2 cellular contexts compared by ENCODE assay signal in the genomic region with DNA sequence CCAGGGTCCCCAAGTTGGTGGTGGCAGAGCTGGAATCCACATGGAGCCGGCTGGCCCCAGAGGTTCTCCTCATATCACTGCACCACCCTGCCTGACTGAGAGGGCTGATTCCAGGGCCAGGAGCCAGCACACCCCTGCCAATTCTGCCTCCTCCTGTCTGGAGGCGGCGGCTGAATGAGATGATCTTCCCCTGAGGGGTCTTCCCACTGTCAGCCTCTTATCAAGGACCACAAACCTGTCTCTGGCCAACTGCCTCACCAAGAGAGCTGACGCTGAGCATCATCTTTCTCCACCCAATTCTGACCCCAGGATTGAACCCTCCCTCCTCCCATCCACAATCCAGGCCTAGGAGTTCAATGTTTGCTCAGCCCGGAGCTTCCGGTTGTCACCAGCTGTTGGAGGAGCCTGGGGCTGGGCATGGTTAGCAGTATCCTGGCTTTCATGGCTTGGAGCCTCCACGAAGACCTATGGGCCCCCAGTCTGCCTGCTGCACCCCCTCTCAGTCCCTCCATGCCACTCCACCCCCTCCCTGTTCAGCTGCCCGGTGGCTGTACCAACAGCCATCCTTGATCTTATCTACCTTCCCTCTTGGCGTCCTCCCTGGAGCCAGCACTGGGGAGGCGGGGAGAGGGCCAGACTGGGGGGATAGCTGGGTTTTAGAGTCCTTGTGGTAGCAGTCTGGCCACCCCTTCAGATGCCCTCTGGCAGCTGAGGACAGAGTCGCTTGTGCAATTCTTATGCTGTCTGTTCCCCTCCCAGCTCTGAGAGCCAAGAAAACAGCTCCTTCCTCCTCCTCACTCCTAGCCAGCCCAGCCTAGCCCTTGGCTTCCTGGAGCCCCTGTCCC.
TF ChIP-seq lines count a peak whose summit lies in the region.

No MANE protein-coding gene starts in this region.

TF ChIP-seq in A549, 52 proteins besides CTCF, POLR2A, EP300 and RAD21 (continues in another document):
- TF ChIP-seq, protein P1, sequence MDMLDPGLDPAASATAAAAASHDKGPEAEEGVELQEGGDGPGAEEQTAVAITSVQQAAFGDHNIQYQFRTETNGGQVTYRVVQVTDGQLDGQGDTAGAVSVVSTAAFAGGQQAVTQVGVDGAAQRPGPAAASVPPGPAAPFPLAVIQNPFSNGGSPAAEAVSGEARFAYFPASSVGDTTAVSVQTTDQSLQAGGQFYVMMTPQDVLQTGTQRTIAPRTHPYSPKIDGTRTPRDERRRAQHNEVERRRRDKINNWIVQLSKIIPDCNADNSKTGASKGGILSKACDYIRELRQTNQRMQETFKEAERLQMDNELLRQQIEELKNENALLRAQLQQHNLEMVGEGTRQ (IDR thresholded peaks at IDR 0.05), result no peak
- TF ChIP-seq ZSCAN20 (CRISPR knock-in tag; IDR thresholded peaks at IDR 0.05) (peak; percentile 41; the same call in 1 of the 2 replicates), HOXA7 (CRISPR knock-in tag; IDR thresholded peaks at IDR 0.05) (no peak; the same call in 1 of the 2 replicates), CHD4 (IDR thresholded peaks at IDR 0.05; ENCODE audit: borderline replicate concordance) (no peak), HEYL (CRISPR knock-in tag; IDR thresholded peaks at IDR 0.05) (peak; percentile 71), BHLHE40 (IDR thresholded peaks at IDR 0.05; ENCODE audit: low read depth, low read length) (no peak), MYC (IDR thresholded peaks at IDR 0.05; ENCODE audit: borderline replicate concordance, low read length) (no peak), ESRRA (IDR thresholded peaks at IDR 0.05; ENCODE audit: borderline replicate concordance, low read length) (no peak), MAZ (IDR thresholded peaks at IDR 0.05; ENCODE audit: borderline replicate concordance, low read depth, low read length) (no peak; the same call in 1 of the 2 replicates), CHD2 (IDR thresholded peaks at IDR 0.05; ENCODE audit: low read length, partially characterized antibody) (no peak), NR3C1 (IDR thresholded peaks at IDR 0.05) (no peak), POLR2AphosphoS2 (conservative IDR thresholded peaks at IDR 0.05; ENCODE audit: low read length) (no peak), KDM5A (IDR thresholded peaks at IDR 0.05) (no peak), RARB (CRISPR knock-in tag; IDR thresholded peaks at IDR 0.05) (peak; percentile 72; the same call in 1 of the 2 replicates), ZFP36 (IDR thresholded peaks at IDR 0.05; ENCODE audit: borderline replicate concordance, partially characterized antibody) (no peak), FOXS1 (CRISPR knock-in tag; IDR thresholded peaks at IDR 0.05) (peak; percentile 73; the same call in 1 of the 2 replicates), HOXB13 (CRISPR knock-in tag; IDR thresholded peaks at IDR 0.05; ENCODE audit: low read depth) (peak; percentile 84), RNF2 (IDR thresholded peaks at IDR 0.05; ENCODE audit: borderline replicate concordance, low read depth) (no peak), JUN (IDR thresholded peaks at IDR 0.05) (peak; percentile 38 to 83; a peak in 4 of 5 replicates), HOXB5 (CRISPR knock-in tag; IDR thresholded peaks at IDR 0.05) (peak; percentile 96), GATA3 (IDR thresholded peaks at IDR 0.05; ENCODE audit: borderline replicate concordance) (peak; percentile 97), HDAC2 (IDR thresholded peaks at IDR 0.05) (no peak), SMC3 (IDR thresholded peaks at IDR 0.05) (peak; percentile 20; the same call in 1 of the 3 replicates), FOSB (CRISPR knock-in tag; IDR thresholded peaks at IDR 0.05) (peak; percentile 88; the same call in 1 of the 2 replicates), NPAS2 (CRISPR knock-in tag; IDR thresholded peaks at IDR 0.05; ENCODE audit: borderline replicate concordance) (no peak), TP53 (CRISPR knock-in tag; IDR thresholded peaks at IDR 0.05) (no peak; the same call in 1 of the 2 replicates), ZC3H11A (IDR thresholded peaks at IDR 0.05) (no peak)
- TF ChIP-seq, protein P2, sequence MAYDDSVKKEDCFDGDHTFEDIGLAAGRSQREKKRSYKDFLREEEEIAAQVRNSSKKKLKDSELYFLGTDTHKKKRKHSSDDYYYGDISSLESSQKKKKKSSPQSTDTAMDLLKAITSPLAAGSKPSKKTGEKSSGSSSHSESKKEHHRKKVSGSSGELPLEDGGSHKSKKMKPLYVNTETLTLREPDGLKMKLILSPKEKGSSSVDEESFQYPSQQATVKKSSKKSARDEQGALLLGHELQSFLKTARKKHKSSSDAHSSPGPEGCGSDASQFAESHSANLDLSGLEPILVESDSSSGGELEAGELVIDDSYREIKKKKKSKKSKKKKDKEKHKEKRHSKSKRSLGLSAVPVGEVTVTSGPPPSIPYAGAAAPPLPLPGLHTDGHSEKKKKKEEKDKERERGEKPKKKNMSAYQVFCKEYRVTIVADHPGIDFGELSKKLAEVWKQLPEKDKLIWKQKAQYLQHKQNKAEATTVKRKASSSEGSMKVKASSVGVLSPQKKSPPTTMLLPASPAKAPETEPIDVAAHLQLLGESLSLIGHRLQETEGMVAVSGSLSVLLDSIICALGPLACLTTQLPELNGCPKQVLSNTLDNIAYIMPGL (CRISPR knock-in tag; IDR thresholded peaks at IDR 0.05; ENCODE audit: borderline replicate concordance), result peak; percentile 20; the same call in 1 of the 2 replicates
- TF ChIP-seq, protein P3, sequence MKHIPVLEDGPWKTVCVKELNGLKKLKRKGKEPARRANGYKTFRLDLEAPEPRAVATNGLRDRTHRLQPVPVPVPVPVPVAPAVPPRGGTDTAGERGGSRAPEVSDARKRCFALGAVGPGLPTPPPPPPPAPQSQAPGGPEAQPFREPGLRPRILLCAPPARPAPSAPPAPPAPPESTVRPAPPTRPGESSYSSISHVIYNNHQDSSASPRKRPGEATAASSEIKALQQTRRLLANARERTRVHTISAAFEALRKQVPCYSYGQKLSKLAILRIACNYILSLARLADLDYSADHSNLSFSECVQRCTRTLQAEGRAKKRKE (CRISPR knock-in tag; IDR thresholded peaks at IDR 0.05; ENCODE audit: low read depth), result peak; percentile 98
- TF ChIP-seq, protein P4, sequence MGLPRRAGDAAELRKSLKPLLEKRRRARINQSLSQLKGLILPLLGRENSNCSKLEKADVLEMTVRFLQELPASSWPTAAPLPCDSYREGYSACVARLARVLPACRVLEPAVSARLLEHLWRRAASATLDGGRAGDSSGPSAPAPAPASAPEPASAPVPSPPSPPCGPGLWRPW (IDR thresholded peaks at IDR 0.05), result no peak
- TF ChIP-seq, protein P5, sequence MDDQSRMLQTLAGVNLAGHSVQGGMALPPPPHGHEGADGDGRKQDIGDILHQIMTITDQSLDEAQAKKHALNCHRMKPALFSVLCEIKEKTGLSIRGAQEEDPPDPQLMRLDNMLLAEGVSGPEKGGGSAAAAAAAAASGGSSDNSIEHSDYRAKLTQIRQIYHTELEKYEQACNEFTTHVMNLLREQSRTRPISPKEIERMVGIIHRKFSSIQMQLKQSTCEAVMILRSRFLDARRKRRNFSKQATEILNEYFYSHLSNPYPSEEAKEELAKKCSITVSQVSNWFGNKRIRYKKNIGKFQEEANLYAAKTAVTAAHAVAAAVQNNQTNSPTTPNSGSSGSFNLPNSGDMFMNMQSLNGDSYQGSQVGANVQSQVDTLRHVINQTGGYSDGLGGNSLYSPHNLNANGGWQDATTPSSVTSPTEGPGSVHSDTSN (IDR thresholded peaks at IDR 0.05), result peak; percentile 59

TF ChIP-seq in IMR-90, 13 proteins besides CTCF, POLR2A, EP300 and RAD21:
- TF ChIP-seq RCOR1 (IDR thresholded peaks at IDR 0.05; ENCODE audit: insufficient replicate concordance, low read length), result no peak
- TF ChIP-seq CEBPB (IDR thresholded peaks at IDR 0.05; ENCODE audit: low read depth, low read length), result peak; percentile 68
